8 cellular contexts compared by ENCODE assay signal in genomic region chr3:150409527-150410310, GRCh38. TPM values are rescaled to one million over a fixed set of nuclear protein-coding genes. Genes with fewer than 3 reads are reported as not detected.
DNase-seq lines count a peak whose midpoint lies in the region; ATAC-seq, FAIRE-seq and TF ChIP-seq lines count a peak whose summit lies in the region.

No MANE protein-coding gene starts in this region.

- TF ChIP-seq CTCF in coronary artery (IDR thresholded peaks at IDR 0.05) = peak; percentile 25
- TF ChIP-seq CTCF in HepG2 (CRISPR knock-in tag; IDR thresholded peaks at IDR 0.05) = peak; percentile 74

- peaks cover 19% of the 10 kb centered on the region for H3K4me1 ChIP-seq in HepG2 (ENCODE audit: insufficient read depth, low read length)

- no TSS peak for BruUV-seq in HepG2 (replicated peaks; lab: Mats Ljungman, UMichigan)

- H3K27ac ChIP-seq in coronary artery = peak overlapping the region; percentile 97 to 98
- peak overlapping the region; percentile 99 for H3K27ac ChIP-seq in HepG2 (ENCODE audit: extremely low read length, insufficient read depth, low read length)

- TF ChIP-seq EP300 in HepG2 (IDR thresholded peaks at IDR 0.05; ENCODE audit: low read depth in 2 of 2, low read length in 2 of 2) (no peak), HepG2 (CRISPR knock-in tag; IDR thresholded peaks at IDR 0.05; ENCODE audit: borderline replicate concordance) (no peak)

- peak; percentile 66 for TF ChIP-seq RAD21 in HepG2 (CRISPR knock-in tag; IDR thresholded peaks at IDR 0.05)

- no peak for FAIRE-seq in HepG2 (lab: Jason Lieb, UNC)

- POLR2A ChIA-PET in HepG2 (lab: Yijun Ruan, JAX) = interaction anchor here (0.8 to 2.0 kb wide), 7 partner anchors 8 to 193 kb away, joined by 3 to 6 read pairs (median 4); partner anchors contain the start of genes EIF2A, SELENOT and SERP1

- H4K20me1 ChIP-seq in HepG2 (ENCODE audit: insufficient read depth, low read length) = peaks cover 53% of the 10 kb centered on the region

- no peaks in the 10 kb centered on the region for H3K36me3 ChIP-seq in HepG2 (replicated peaks in 1 of 2; ENCODE audit: control insufficient read depth in 1 of 2, insufficient read depth in 2 of 2, low read length in 2 of 2)

- DNase-seq in NCI-H2196 (lab: John Stamatoyannopoulos, UW; ENCODE audit: unreplicated experiment) = peak; percentile 42
- DNase-seq in NCI-H2196 treated with DMSO at 0.1 percent for 48 hours (lab: John Stamatoyannopoulos, UW; ENCODE audit: unreplicated experiment) = no peak
- peak; percentile 27 for DNase-seq in NCI-H2029 treated with DMSO at 0.1 percent for 48 hours (lab: John Stamatoyannopoulos, UW)
- DNase-seq in activated CD4-positive, alpha-beta T cell treated with anti-CD3 and anti-CD28 coated beads for 4 hours = peak; percentile 69 to 70
- peak; percentile 89 for DNase-seq in coronary artery (ENCODE audit: low spot score)
- DNase-seq in HepG2 (ENCODE audit: low spot score) = peak; percentile 68
- peak; percentile 59 to 60 for DNase-seq in stimulated activated CD4-positive, alpha-beta T cell treated with anti-CD3 and anti-CD28 coated beads, Interleukin-4, amount 100 ng/mL, for 48 hours (ENCODE audit: low read depth in 2 of 2)

- H2AFZ ChIP-seq in HepG2 (ENCODE audit: low read length) = no peak overlapping the region

- H3K4me2 ChIP-seq in HepG2 (ENCODE audit: low read depth, low read length) = peak overlapping the region; percentile 89

- no peak for TF ChIP-seq POLR2A in HepG2 (IDR thresholded peaks at IDR 0.05; ENCODE audit: insufficient read depth in 1 of 2, low read depth in 2 of 2, low read length in 2 of 2)

- no peaks in the 10 kb centered on the region for H3K9me3 ChIP-seq in HepG2 (ENCODE audit: low read length)

- CTCF ChIA-PET in HepG2 (lab: Yijun Ruan, JAX; ENCODE audit: low intra/inter-chr PET ratio, low total read pairs) = interaction anchor here (1.1 kb wide), 1 partner anchor 86 kb away, joined by 4 read pairs; no protein-coding TSS in a partner anchor

- H3K4me3 ChIP-seq in coronary artery = peak overlapping the region; percentile 92
- peak overlapping the region; percentile 89 to 97 (median 90) for H3K4me3 ChIP-seq in HepG2 (replicated peaks in 1 of 3; ENCODE audit: insufficient read depth in 1 of 3, low read depth in 2 of 3, low read length in 3 of 3)

- ATAC-seq in HG02763 (IDR thresholded peaks at IDR 0.05; ENCODE audit: unreplicated experiment) (peak; percentile 33), HepG2 (peak; percentile 72)

- WGBS in HepG2 (ENCODE audit: low lambda C conversion rate) = no CpG with 5 or more reads among the region's 71 CpGs

- intact Hi-C loops in HepG2 (cut with micrococcal nuclease; ENCODE audit: unreplicated experiment) = loop anchor here (1.0 to 10.0 kb wide), 8 partner anchors 37 to 475 kb away; partner anchors contain the start of genes EIF2A, SERP1 and SIAH2

- H3K79me2 ChIP-seq in HepG2 (ENCODE audit: insufficient read depth, low read length) = peaks cover 56% of the 10 kb centered on the region

- H3K9ac ChIP-seq in HepG2 (ENCODE audit: insufficient read depth, low read depth, low read length) = peak overlapping the region; percentile 90

- in situ Hi-C loops in HepG2 (cut with HindIII; ENCODE audit: extremely low pct_ligation_motif_present, low pct_unique_long_range_greater_than_20kb) = no loop called here

- no peaks in the 10 kb centered on the region; a peak in 1 of 5 replicates for H3K27me3 ChIP-seq in HepG2 (ENCODE audit: control insufficient read depth in 1 of 2, insufficient read depth in 2 of 2, low read length in 2 of 2)

TF ChIP-seq in HepG2, 621 proteins besides CTCF, POLR2A, EP300 and RAD21 (continues in another document):
- TF ChIP-seq ZNF598 (CRISPR knock-in tag; IDR thresholded peaks at IDR 0.05; ENCODE audit: borderline replicate concordance) (0 out of 2 replicates have a peak, but pooled peaks have one; percentile 46), ZNF816 (CRISPR knock-in tag; IDR thresholded peaks at IDR 0.05; ENCODE audit: borderline replicate concordance) (peak; percentile 19; the same call in 1 of the 2 replicates)
- TF ChIP-seq, protein P1, sequence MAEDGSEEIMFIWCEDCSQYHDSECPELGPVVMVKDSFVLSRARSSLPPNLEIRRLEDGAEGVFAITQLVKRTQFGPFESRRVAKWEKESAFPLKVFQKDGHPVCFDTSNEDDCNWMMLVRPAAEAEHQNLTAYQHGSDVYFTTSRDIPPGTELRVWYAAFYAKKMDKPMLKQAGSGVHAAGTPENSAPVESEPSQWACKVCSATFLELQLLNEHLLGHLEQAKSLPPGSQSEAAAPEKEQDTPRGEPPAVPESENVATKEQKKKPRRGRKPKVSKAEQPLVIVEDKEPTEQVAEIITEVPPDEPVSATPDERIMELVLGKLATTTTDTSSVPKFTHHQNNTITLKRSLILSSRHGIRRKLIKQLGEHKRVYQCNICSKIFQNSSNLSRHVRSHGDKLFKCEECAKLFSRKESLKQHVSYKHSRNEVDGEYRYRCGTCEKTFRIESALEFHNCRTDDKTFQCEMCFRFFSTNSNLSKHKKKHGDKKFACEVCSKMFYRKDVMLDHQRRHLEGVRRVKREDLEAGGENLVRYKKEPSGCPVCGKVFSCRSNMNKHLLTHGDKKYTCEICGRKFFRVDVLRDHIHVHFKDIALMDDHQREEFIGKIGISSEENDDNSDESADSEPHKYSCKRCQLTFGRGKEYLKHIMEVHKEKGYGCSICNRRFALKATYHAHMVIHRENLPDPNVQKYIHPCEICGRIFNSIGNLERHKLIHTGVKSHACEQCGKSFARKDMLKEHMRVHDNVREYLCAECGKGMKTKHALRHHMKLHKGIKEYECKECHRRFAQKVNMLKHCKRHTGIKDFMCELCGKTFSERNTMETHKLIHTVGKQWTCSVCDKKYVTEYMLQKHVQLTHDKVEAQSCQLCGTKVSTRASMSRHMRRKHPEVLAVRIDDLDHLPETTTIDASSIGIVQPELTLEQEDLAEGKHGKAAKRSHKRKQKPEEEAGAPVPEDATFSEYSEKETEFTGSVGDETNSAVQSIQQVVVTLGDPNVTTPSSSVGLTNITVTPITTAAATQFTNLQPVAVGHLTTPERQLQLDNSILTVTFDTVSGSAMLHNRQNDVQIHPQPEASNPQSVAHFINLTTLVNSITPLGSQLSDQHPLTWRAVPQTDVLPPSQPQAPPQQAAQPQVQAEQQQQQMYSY (CRISPR knock-in tag; IDR thresholded peaks at IDR 0.05) = no peak
- TF ChIP-seq, protein P2, sequence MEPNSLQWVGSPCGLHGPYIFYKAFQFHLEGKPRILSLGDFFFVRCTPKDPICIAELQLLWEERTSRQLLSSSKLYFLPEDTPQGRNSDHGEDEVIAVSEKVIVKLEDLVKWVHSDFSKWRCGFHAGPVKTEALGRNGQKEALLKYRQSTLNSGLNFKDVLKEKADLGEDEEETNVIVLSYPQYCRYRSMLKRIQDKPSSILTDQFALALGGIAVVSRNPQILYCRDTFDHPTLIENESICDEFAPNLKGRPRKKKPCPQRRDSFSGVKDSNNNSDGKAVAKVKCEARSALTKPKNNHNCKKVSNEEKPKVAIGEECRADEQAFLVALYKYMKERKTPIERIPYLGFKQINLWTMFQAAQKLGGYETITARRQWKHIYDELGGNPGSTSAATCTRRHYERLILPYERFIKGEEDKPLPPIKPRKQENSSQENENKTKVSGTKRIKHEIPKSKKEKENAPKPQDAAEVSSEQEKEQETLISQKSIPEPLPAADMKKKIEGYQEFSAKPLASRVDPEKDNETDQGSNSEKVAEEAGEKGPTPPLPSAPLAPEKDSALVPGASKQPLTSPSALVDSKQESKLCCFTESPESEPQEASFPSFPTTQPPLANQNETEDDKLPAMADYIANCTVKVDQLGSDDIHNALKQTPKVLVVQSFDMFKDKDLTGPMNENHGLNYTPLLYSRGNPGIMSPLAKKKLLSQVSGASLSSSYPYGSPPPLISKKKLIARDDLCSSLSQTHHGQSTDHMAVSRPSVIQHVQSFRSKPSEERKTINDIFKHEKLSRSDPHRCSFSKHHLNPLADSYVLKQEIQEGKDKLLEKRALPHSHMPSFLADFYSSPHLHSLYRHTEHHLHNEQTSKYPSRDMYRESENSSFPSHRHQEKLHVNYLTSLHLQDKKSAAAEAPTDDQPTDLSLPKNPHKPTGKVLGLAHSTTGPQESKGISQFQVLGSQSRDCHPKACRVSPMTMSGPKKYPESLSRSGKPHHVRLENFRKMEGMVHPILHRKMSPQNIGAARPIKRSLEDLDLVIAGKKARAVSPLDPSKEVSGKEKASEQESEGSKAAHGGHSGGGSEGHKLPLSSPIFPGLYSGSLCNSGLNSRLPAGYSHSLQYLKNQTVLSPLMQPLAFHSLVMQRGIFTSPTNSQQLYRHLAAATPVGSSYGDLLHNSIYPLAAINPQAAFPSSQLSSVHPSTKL (CRISPR knock-in tag; IDR thresholded peaks at IDR 0.05) = 0 out of 2 replicates have a peak, but pooled peaks have one; percentile 1

RNA-seq across cellular contexts. Expression of gene TSC22D2, which starts 1.6 kb away (rescaled TPM):
- 8.2 and 11.5 TPM in 2 replicates for total RNA-seq in HepG2 (2016; rRNA removed; fragmentation: Illumina TruSeq; extraction: Trizol)
- total RNA-seq in HepG2 (2016; cell fraction: cytosol; rRNA removed; fragmentation: Illumina TruSeq; extraction: Trizol; ENCODE audit: low read depth) = 0.79 and 0.81 TPM in 2 replicates
- 7.1 and 9.7 TPM in 2 replicates for total RNA-seq in HepG2 (2016; cell fraction: insoluble cytoplasmic fraction; rRNA removed; fragmentation: Illumina TruSeq; extraction: Trizol)
- total RNA-seq in HepG2 (2016; cell fraction: membrane; rRNA removed; fragmentation: Illumina TruSeq; extraction: Trizol) = 3.6 TPM in 2 replicates
- total RNA-seq in HepG2 (2016; cell fraction: nucleus; rRNA removed; fragmentation: Illumina TruSeq; extraction: Trizol) = 16.7 and 18.7 TPM in 2 replicates
- polyA plus RNA-seq in HepG2 (2011; rRNA removed) = 4.6 and 5.5 TPM in 2 replicates
- polyA plus RNA-seq in HepG2 (2011; cell fraction: cytosol; rRNA removed) = 1.6 and 2.1 TPM in 2 replicates
- polyA plus RNA-seq in HepG2 (2011; cell fraction: nucleus; rRNA removed) = 4.8 and 5.0 TPM in 2 replicates
- 9.0 and 10.8 TPM in 2 replicates for polyA plus RNA-seq in HepG2 (2012)
- 0.38 and 0.61 TPM in 2 replicates for polyA plus RNA-seq in HepG2 (2016; cell fraction: cytosol; fragmentation: Illumina TruSeq; extraction: Trizol; ENCODE audit: low read depth)
- polyA plus RNA-seq in HepG2 (2016; cell fraction: insoluble cytoplasmic fraction; fragmentation: Illumina TruSeq; extraction: Trizol; ENCODE audit: low read depth) = 11.1 and 16.7 TPM in 2 replicates
- polyA plus RNA-seq in HepG2 (2016; cell fraction: membrane; fragmentation: Illumina TruSeq; extraction: Trizol; ENCODE audit: low read depth) = 2.5 and 3.1 TPM in 2 replicates
- 24.7 and 29.1 TPM in 2 replicates for polyA plus RNA-seq in HepG2 (2016; cell fraction: nucleus; fragmentation: Illumina TruSeq; extraction: Trizol; ENCODE audit: insufficient read depth, low read depth)
- 5.0 and 13.7 TPM in 2 replicates for polyA minus RNA-seq in HepG2 (2011; rRNA and poly(A)+ RNA removed; ENCODE audit: low replicate concordance)
- 10.4 and 11.1 TPM in 2 replicates for polyA minus RNA-seq in HepG2 (2011; cell fraction: cytosol; rRNA and poly(A)+ RNA removed)
- polyA minus RNA-seq in HepG2 (2011; cell fraction: nucleus; rRNA and poly(A)+ RNA removed) = 44.8 and 57.3 TPM in 2 replicates
